Comparison of ENCODE assay signal across 8 cellular contexts in the genomic region with DNA sequence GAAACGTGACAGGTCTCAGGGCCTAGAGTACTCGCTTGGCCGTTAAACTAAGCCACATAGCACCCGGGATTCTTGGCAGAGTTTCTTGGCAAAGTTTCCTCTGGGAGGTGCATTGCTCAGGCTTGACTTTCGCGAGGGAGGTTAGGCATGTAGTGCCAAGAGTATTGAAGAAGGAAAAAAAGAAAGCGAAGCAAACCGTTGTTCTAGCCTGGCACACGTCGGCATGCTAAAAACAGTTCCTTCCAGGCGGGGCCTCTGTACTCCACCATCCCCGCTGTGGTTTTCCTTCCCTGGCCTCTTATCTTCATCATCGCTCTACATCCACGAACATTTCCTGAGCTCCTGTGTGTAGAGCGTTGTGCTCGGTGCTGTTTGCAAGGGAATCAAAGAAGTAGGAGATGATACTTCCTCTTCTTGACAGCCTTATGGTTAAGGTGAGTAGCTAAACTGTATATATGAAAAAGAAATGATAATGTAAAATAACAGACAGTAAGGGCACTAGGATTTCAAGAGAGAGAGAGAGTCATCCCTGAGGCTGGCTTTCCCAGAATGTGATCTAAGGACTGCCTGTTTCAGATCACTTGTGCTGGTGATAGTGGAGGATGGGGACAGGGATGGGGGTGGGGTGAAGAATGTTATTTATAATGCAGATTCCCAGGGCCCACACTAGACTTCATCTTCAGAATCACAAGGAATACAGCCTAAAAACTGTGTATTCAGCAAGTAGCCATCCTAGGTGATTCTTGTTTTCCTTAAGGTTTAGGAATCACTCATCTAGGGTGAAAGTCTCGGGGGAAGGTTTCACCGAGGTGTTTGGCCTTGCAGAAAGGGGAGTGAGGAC. TPM values are rescaled to one million over a fixed set of nuclear protein-coding genes. Genes with fewer than 3 reads are reported as not detected.
A peak's percentile ranks its signal among the peaks of the same experiment; 100 is the strongest.
DNase-seq lines count a peak whose midpoint lies in the region; ATAC-seq and TF ChIP-seq lines count a peak whose summit lies in the region.

No MANE protein-coding gene starts in this region.

- H3K27me3 ChIP-seq in parathyroid adenoma (ENCODE audit: control insufficient read depth, insufficient read depth, low read length): peaks cover 4% of the 10 kb centered on the region
- peaks cover 42% of the 10 kb centered on the region for H3K27me3 ChIP-seq in CD8-positive, alpha-beta memory T cell (ENCODE audit: insufficient read depth, low read length, poor library complexity, severe bottlenecking)

- H3K9me3 ChIP-seq in parathyroid adenoma (ENCODE audit: control insufficient read depth, low read length): no peaks in the 10 kb centered on the region
- no peaks in the 10 kb centered on the region for H3K9me3 ChIP-seq in CD8-positive, alpha-beta memory T cell (ENCODE audit: low read length)

- H2AFZ ChIP-seq in parathyroid adenoma: no peak overlapping the region

- no peak overlapping the region for H3K4me3 Mint-ChIP-seq in CD8-positive, alpha-beta memory T cell
- no peak overlapping the region for H3K4me3 Mint-ChIP-seq in activated CD4-positive, alpha-beta memory T cell treated with anti-CD3 and anti-CD28 coated beads for 36 hours

- peak overlapping the region; percentile 46 for H3K4me2 ChIP-seq in parathyroid adenoma (ENCODE audit: low read length)

- TF ChIP-seq CTCF in parathyroid adenoma (IDR thresholded peaks at IDR 0.05): no peak

- no peak for ATAC-seq in HG02678 (IDR thresholded peaks at IDR 0.05; ENCODE audit: unreplicated experiment)

- H3K9ac ChIP-seq in parathyroid adenoma: no peak overlapping the region

- peaks cover 0 to 5% (median 1%) of the 10 kb centered on the region in 3 donors for H3K4me1 Mint-ChIP-seq in CD8-positive, alpha-beta memory T cell
- peaks cover 5% of the 10 kb centered on the region for H3K4me1 Mint-ChIP-seq in activated CD4-positive, alpha-beta memory T cell treated with anti-CD3 and anti-CD28 coated beads for 36 hours (ENCODE audit: low read depth)

- H3K9me3 Mint-ChIP-seq in CD8-positive, alpha-beta memory T cell: no peaks in the 10 kb centered on the region
- H3K9me3 Mint-ChIP-seq in activated CD4-positive, alpha-beta memory T cell treated with anti-CD3 and anti-CD28 coated beads for 36 hours: no peaks in the 10 kb centered on the region

- H3K27ac ChIP-seq in epithelial cell of prostate (no peak overlapping the region), parathyroid adenoma (no peak overlapping the region)
- H3K27ac ChIP-seq in CD8-positive, alpha-beta memory T cell (ENCODE audit: low read depth, low read length): no peak overlapping the region

- H3K4me1 ChIP-seq in parathyroid adenoma: no peaks in the 10 kb centered on the region
- H3K4me1 ChIP-seq in CD8-positive, alpha-beta memory T cell (ENCODE audit: insufficient read depth, low read length): no peaks in the 10 kb centered on the region

- intact Hi-C loops in activated CD4-positive, alpha-beta memory T cell treated with anti-CD3 and anti-CD28 coated beads for 36 hours (cut with micrococcal nuclease): no loop called here

- H3K4me3 ChIP-seq in parathyroid adenoma (ENCODE audit: low read depth, low read length): no peak overlapping the region
- H3K4me3 ChIP-seq in CD8-positive, alpha-beta memory T cell (ENCODE audit: low read length): no peak overlapping the region

- H3K27me3 Mint-ChIP-seq in CD8-positive, alpha-beta memory T cell: peaks cover 57 to 89% of the 10 kb centered on the region in 2 donors
- H3K27me3 Mint-ChIP-seq in activated CD4-positive, alpha-beta memory T cell treated with anti-CD3 and anti-CD28 coated beads for 36 hours: peaks cover 74% of the 10 kb centered on the region

- POLR2A ChIA-PET in CD8-positive, alpha-beta memory T cell (lab: Charles Lee): no interaction called here
- POLR2A ChIA-PET in activated CD4-positive, alpha-beta memory T cell treated with anti-CD3 and anti-CD28 coated beads for 36 hours (lab: Charles Lee): no interaction called here

- H3K27ac Mint-ChIP-seq in CD8-positive, alpha-beta memory T cell: no peak overlapping the region
- H3K27ac Mint-ChIP-seq in activated CD4-positive, alpha-beta memory T cell treated with anti-CD3 and anti-CD28 coated beads for 36 hours: no peak overlapping the region

- H3K79me2 ChIP-seq in parathyroid adenoma: no peaks in the 10 kb centered on the region

- DNase-seq in DMS 273 (lab: John Stamatoyannopoulos, UW; ENCODE audit: unreplicated experiment) (peak; percentile 83), NCI-H526 (lab: John Stamatoyannopoulos, UW) (peak; percentile 74 to 79), epithelial cell of prostate (ENCODE audit: low read depth, low spot score) (peak; percentile 54)
- no peak for DNase-seq in CD8-positive, alpha-beta memory T cell
- no peak for DNase-seq in activated effector memory CD4-positive, alpha-beta T cell treated with Interleukin-2 at 50 U/mL for 16 hours
- no peak for DNase-seq in activated CD4-positive, alpha-beta memory T cell treated with anti-CD3 and anti-CD28 coated beads for 36 hours

- no peaks in the 10 kb centered on the region for H3K36me3 ChIP-seq in parathyroid adenoma (ENCODE audit: control insufficient read depth, insufficient read depth, low read length)
- H3K36me3 ChIP-seq in CD8-positive, alpha-beta memory T cell (ENCODE audit: insufficient read depth, low read length): no peaks in the 10 kb centered on the region

- CTCF ChIA-PET in CD8-positive, alpha-beta memory T cell (lab: Charles Lee): no interaction called here
- CTCF ChIA-PET in activated CD4-positive, alpha-beta memory T cell treated with anti-CD3 and anti-CD28 coated beads for 36 hours (lab: Charles Lee): no interaction called here

- no peaks in the 10 kb centered on the region for H3K36me3 Mint-ChIP-seq in CD8-positive, alpha-beta memory T cell
- no peaks in the 10 kb centered on the region for H3K36me3 Mint-ChIP-seq in activated CD4-positive, alpha-beta memory T cell treated with anti-CD3 and anti-CD28 coated beads for 36 hours

RNA-seq across cellular contexts. Expression of a gene that starts 18.9 kb away (rescaled TPM):
- total RNA-seq in CD8-positive, alpha-beta memory T cell: 100 to 1,000 TPM; 115 TPM
- polyA plus RNA-seq in CD8-positive, alpha-beta memory T cell: 104 TPM
- total RNA-seq in activated CD4-positive, alpha-beta memory T cell treated with anti-CD3 and anti-CD28 coated beads for 36 hours: 10 to 100 TPM; 73.7 to 74.3 TPM

Comparison
In these comparisons a context has a peak if more than half of its experiments do, and no peak if none do; other contexts are left out.
1. DNase-seq: peak in DMS 273 (single experiment), NCI-H526 (2 of 2) and epithelial cell of prostate (single experiment); none in CD8-positive, alpha-beta memory T cell (0 of 5), activated effector memory CD4-positive, alpha-beta T cell treated with Interleukin-2 at 50 U/mL for 16 hours (single experiment) and activated CD4-positive, alpha-beta memory T cell treated with anti-CD3 and anti-CD28 coated beads for 36 hours (single experiment).